9 cellular contexts compared by ENCODE assay signal in the genomic region with DNA sequence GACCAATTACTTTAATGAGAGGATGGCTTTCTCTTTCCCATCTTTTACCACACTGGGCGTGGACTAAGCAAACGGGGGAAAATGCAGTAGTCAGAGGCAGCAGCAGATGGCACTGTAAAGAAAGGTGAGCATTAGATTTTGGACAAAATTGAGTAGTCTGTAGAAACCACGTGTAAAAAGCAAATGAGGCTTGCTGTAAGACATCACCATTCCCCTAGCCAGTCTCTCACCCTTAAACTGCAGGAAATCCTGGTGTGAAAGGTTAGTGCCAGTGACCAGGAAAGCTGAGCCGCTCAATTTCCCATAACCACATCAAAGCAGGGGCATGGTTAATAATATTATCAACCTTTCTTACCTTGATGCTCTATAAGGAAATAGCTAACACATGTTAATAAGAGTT. TPM values are rescaled to one million over a fixed set of nuclear protein-coding genes. Genes with fewer than 3 reads are reported as not detected.
DNase-seq lines count a peak whose midpoint lies in the region; ATAC-seq and TF ChIP-seq lines count a peak whose summit lies in the region.
"Had no signal": no experiment of that assay in that cellular context is flagged by ENCODE, and none has a peak within 500 bp of the region (broad histone marks: within the 10 kb centered on the region; RNA-seq: fewer than 3 reads in every experiment).

No MANE protein-coding gene starts in this region.

- no peaks in the 10 kb centered on the region for H3K9me2 ChIP-seq in OCI-LY7 (ENCODE audit: insufficient read depth, low read length)

- H3K4me1 ChIP-seq in OCI-LY7 (ENCODE audit: insufficient read depth, low read length, poor library complexity, severe bottlenecking) = no peaks in the 10 kb centered on the region
- no peaks in the 10 kb centered on the region for H3K4me1 ChIP-seq in esophagus squamous epithelium

- POLR2A ChIA-PET in OCI-LY7 (lab: Charles Lee) = no interaction called here

- TF ChIP-seq CTCF in OCI-LY7 (conservative IDR thresholded peaks at IDR 0.05; ENCODE audit: low read length) (peak; percentile 47), esophagus squamous epithelium (IDR thresholded peaks at IDR 0.05) (peak in 5 of 6 experiments; percentile 27 to 55 (median 40))

- no peaks in the 10 kb centered on the region for H4K20me1 ChIP-seq in OCI-LY7 (ENCODE audit: insufficient read depth, low read length)

- H3K4me3 ChIP-seq in OCI-LY7 (ENCODE audit: low read depth, low read length, poor library complexity, severe bottlenecking) (no peak overlapping the region), esophagus squamous epithelium (no peak overlapping the region)

- H3K9me3 ChIP-seq in OCI-LY7 (ENCODE audit: low read length) (peaks cover 8% of the 10 kb centered on the region; the same call in 1 of the 2 replicates), esophagus squamous epithelium (no peaks in the 10 kb centered on the region)

- intact Hi-C loops in OCI-LY7 (cut with micrococcal nuclease; ENCODE audit: unreplicated experiment) (no loop called here), esophagus squamous epithelium (cut with DNase I) (loop anchor here (10.0 kb wide), 1 partner anchor 468 kb away; no protein-coding TSS in a partner anchor)

- no peak overlapping the region for H3K27ac ChIP-seq in OCI-LY7 (ENCODE audit: low read depth, low read length, poor library complexity, severe bottlenecking)
- H3K27ac ChIP-seq in esophagus squamous epithelium = no peak overlapping the region

- H3K36me3 ChIP-seq in OCI-LY7 (ENCODE audit: insufficient read depth, low read length) (no peaks in the 10 kb centered on the region), esophagus squamous epithelium (no peaks in the 10 kb centered on the region)

- ATAC-seq in GM21447 (IDR thresholded peaks at IDR 0.05; ENCODE audit: unreplicated experiment) = no peak

- H2AFZ ChIP-seq in OCI-LY7 (ENCODE audit: low read length) = no peak overlapping the region

- no peak for TF ChIP-seq POLR2A in esophagus squamous epithelium (IDR thresholded peaks at IDR 0.05)

- H3K27me3 ChIP-seq in esophagus squamous epithelium = peaks cover 0 to 26% (median 0%) of the 10 kb centered on the region in 4 donors

- H3K4me2 ChIP-seq in OCI-LY7 (ENCODE audit: low read length) = no peak overlapping the region

- 9 to 23% methylated on average over 4 of the region's 4 CpGs for WGBS in esophagus squamous epithelium, 2 donors

- no peaks in the 10 kb centered on the region for H3K79me2 ChIP-seq in OCI-LY7 (ENCODE audit: insufficient read depth, low read depth, low read length)

- BruUV-seq in OCI-LY7 (replicated peaks; lab: Mats Ljungman, UMichigan) = no TSS peak

- CTCF ChIA-PET in OCI-LY7 (lab: Charles Lee; ENCODE audit: unreplicated experiment) = no interaction called here

- DNase-seq in SIG-M5 treated with dmso at 0.1 percent for 504 hours (lab: John Stamatoyannopoulos, UW; ENCODE audit: unreplicated experiment) (peak; percentile 48), SIG-M5 (lab: John Stamatoyannopoulos, UW) (no peak), OCI-LY7 (ENCODE audit: low spot score) (no peak), esophagus squamous epithelium (lab: John Stamatoyannopoulos, UW) (no peak), renal cortical epithelial cell (ENCODE audit: low read depth) (peak; percentile 57), T-helper 9 cell (no peak), GM19240 (ENCODE audit: insufficient read length, low spot score) (no peak)
- DNase-seq: natural killer cell had no signal

RNA-seq across cellular contexts. Expression of gene SPATA31C2, which starts 31.8 kb away (rescaled TPM):
- not detected in 2 replicates for total RNA-seq in OCI-LY7 (2014; rRNA removed; shearing (Covaris generic))
- total RNA-seq in OCI-LY7 (2022) (not detected in 2 replicates), esophagus squamous epithelium (not detected), renal cortical epithelial cell (0.05 TPM in 1 of 2 replicates, not detected in the other)
- total RNA-seq: natural killer cell had no signal

Comparison
In these comparisons a context has a peak if more than half of its experiments do, and no peak if none do; other contexts are left out.
1. DNase-seq: peak in SIG-M5 treated with dmso at 0.1 percent for 504 hours (single experiment) and renal cortical epithelial cell (single experiment); none in SIG-M5 (single experiment), OCI-LY7 (single experiment), esophagus squamous epithelium (single experiment), T-helper 9 cell (single experiment) and GM19240 (single experiment).